ENCODE assay signal across 8 cellular contexts in genomic region chr22:22321743-22322611, GRCh38.
DNase-seq lines count a peak whose midpoint lies in the region; ATAC-seq, FAIRE-seq and TF ChIP-seq lines count a peak whose summit lies in the region.
"Not testable (repeated sequence)": the region's sequence is repeated elsewhere in the genome, so short reads cannot be mapped to it uniquely, and the experiment has no call there.

No MANE protein-coding gene starts in this region.

- FAIRE-seq in bronchial epithelial cell (lab: Jason Lieb, UNC) = peak; percentile 94

- H3K27ac ChIP-seq in AG04450 (ENCODE audit: low read depth, low read length) = not testable (repeated sequence)

- H3K36me3 ChIP-seq in bronchial epithelial cell (ENCODE audit: control insufficient read depth, insufficient read depth, low read length) = not testable (repeated sequence)

- not testable (repeated sequence) for DNase-seq in AG04450 (ENCODE audit: low read depth, low spot score)
- DNase-seq in NCI-H526 treated with DMSO at 0.1 percent for 48 hours (lab: John Stamatoyannopoulos, UW) = peak; percentile 14
- peak; percentile 54 for DNase-seq in activated CD4-positive, alpha-beta T cell treated with anti-CD3 and anti-CD28 coated beads for 1 hour
- peak; percentile 45 for DNase-seq in bronchial epithelial cell (ENCODE audit: low read depth)
- DNase-seq in islet precursor cell = peak; percentile 85
- DNase-seq in stimulated activated CD4-positive, alpha-beta T cell treated with anti-CD3 and anti-CD28 coated beads, Interleukin-15, amount 100 ng/mL, for 48 hours (ENCODE audit: low read depth in 2 of 2) = peak; percentile 49 to 68

- ATAC-seq in GM19025 (IDR thresholded peaks at IDR 0.05; ENCODE audit: low read depth, unreplicated experiment) (peak; percentile 70), HG03442 (IDR thresholded peaks at IDR 0.05; ENCODE audit: unreplicated experiment) (peak; percentile 74)

- CTCF ChIA-PET in AG04450 (lab: Charles Lee) = interaction anchor here (0.6 to 1.7 kb wide), 9 partner anchors 9 to 260 kb away, joined by 3 to 7 read pairs (median 3); no protein-coding TSS in a partner anchor

- not testable (repeated sequence) for H3K4me3 ChIP-seq in AG04450 (ENCODE audit: low read depth, low read length); bronchial epithelial cell (ENCODE audit: low read depth, low read length)

- H3K27me3 ChIP-seq in AG04450 (ENCODE audit: control insufficient read depth, insufficient read depth, low read length); bronchial epithelial cell (ENCODE audit: control insufficient read depth, insufficient read depth, low read length): not testable (repeated sequence)

- POLR2A ChIA-PET in AG04450 (lab: Yijun Ruan, JAX) = not testable (repeated sequence)

- not testable (repeated sequence) for H3K9me3 ChIP-seq in AG04450 (ENCODE audit: control insufficient read depth, insufficient read depth, low read length)

- TF ChIP-seq CTCF in AG04450 (IDR thresholded peaks at IDR 0.05; ENCODE audit: low read depth, low read length) (peak; percentile 82), bronchial epithelial cell (IDR thresholded peaks at IDR 0.05; ENCODE audit: insufficient read depth, low read length, severe bottlenecking) (peak; percentile 90)
